In genomic region chr5:103582364-103582763, GRCh38 we compare ENCODE assay signal across 9 cellular contexts. TPM values are rescaled to one million over a fixed set of nuclear protein-coding genes. Genes with fewer than 3 reads are reported as not detected.
A peak's percentile ranks its signal among the peaks of the same experiment; 100 is the strongest.
DNase-seq lines count a peak whose midpoint lies in the region; ATAC-seq and TF ChIP-seq lines count a peak whose summit lies in the region.
"Had no signal": no experiment of that assay in that cellular context is flagged by ENCODE, and none has a peak within 500 bp of the region (broad histone marks: within the 10 kb centered on the region; RNA-seq: fewer than 3 reads in every experiment).

No MANE protein-coding gene starts in this region.

- no peak for ATAC-seq in Panc1
- ATAC-seq in naive thymus-derived CD4-positive, alpha-beta T cell = no peak

- intact Hi-C loops in left ventricle myocardium inferior (cut with micrococcal nuclease) = loop anchor here (5.0 kb wide), 1 partner anchor 595 kb away; no protein-coding TSS in a partner anchor
- intact Hi-C loops in Panc1 (cut with micrococcal nuclease; ENCODE audit: unreplicated experiment) = loop anchor here (1.0 to 10.0 kb wide), 2 partner anchors 222 to 597 kb away; no protein-coding TSS in a partner anchor
- intact Hi-C loops in esophagus squamous epithelium (cut with DNase I) = loop anchor here (5.0 kb wide), 1 partner anchor 600 kb away; no protein-coding TSS in a partner anchor
- intact Hi-C loops in naive thymus-derived CD4-positive, alpha-beta T cell (cut with micrococcal nuclease) = loop anchor here in 1 of 2 donors (2.0 kb wide), 1 partner anchor 596 kb away; no protein-coding TSS in a partner anchor

- no peaks in the 10 kb centered on the region for H3K9me3 ChIP-seq in left ventricle myocardium inferior (replicated peaks)
- H3K9me3 ChIP-seq in right atrium auricular region = no peaks in the 10 kb centered on the region
- H3K9me3 ChIP-seq in Panc1 (ENCODE audit: control insufficient read depth, insufficient read depth, low read depth, low read length) = no peaks in the 10 kb centered on the region
- no peaks in the 10 kb centered on the region for H3K9me3 ChIP-seq in fibroblast of lung (ENCODE audit: control insufficient read depth, insufficient read depth, low read depth, low read length)
- no peaks in the 10 kb centered on the region for H3K9me3 ChIP-seq in esophagus squamous epithelium
- no peaks in the 10 kb centered on the region for H3K9me3 ChIP-seq in naive thymus-derived CD4-positive, alpha-beta T cell (ENCODE audit: control insufficient read depth in 2 of 3, low read length in 3 of 3)

- H3K4me1 ChIP-seq in left ventricle myocardium inferior = no peaks in the 10 kb centered on the region
- H3K4me1 ChIP-seq in right atrium auricular region = no peaks in the 10 kb centered on the region
- H3K4me1 ChIP-seq in Panc1 (ENCODE audit: control insufficient read depth, insufficient read depth, low read length) = no peaks in the 10 kb centered on the region
- no peaks in the 10 kb centered on the region for H3K4me1 ChIP-seq in fibroblast of lung (ENCODE audit: control insufficient read depth, extremely low read depth, insufficient read depth, low read length)
- no peaks in the 10 kb centered on the region for H3K4me1 ChIP-seq in esophagus squamous epithelium
- no peaks in the 10 kb centered on the region for H3K4me1 ChIP-seq in naive thymus-derived CD4-positive, alpha-beta T cell (ENCODE audit: control insufficient read depth in 2 of 2, insufficient read depth in 2 of 2, low read length in 2 of 2)

- DNase-seq in left ventricle myocardium inferior (no peak), right atrium auricular region (ENCODE audit: low spot score) (no peak), Kasumi-1 (lab: John Stamatoyannopoulos, UW) (peak; percentile 68 to 76), Panc1 (ENCODE audit: low read depth, low spot score) (no peak), fibroblast of lung (ENCODE audit: low read depth in 2 of 2) (peak; percentile 52 to 74), retina (peak; percentile 38), esophagus squamous epithelium (lab: John Stamatoyannopoulos, UW) (no peak)
- DNase-seq in naive thymus-derived CD4-positive, alpha-beta T cell = no peak

- no peak overlapping the region for H3K4me2 ChIP-seq in fibroblast of lung (ENCODE audit: extremely low read depth, insufficient read depth, low read length)

- CTCF ChIA-PET in Panc1 (lab: Charles Lee) = interaction anchor here (0.6 to 0.7 kb wide), 2 partner anchors 26 to 178 kb away, joined by 3 read pairs; no protein-coding TSS in a partner anchor
- CTCF ChIA-PET in naive thymus-derived CD4-positive, alpha-beta T cell (lab: Charles Lee) = no interaction called here

- no peak overlapping the region for H3K4me3 Mint-ChIP-seq in naive thymus-derived CD4-positive, alpha-beta T cell
- H3K4me3 Mint-ChIP-seq: central memory CD8-positive, alpha-beta T cell had no signal

- H3K36me3 Mint-ChIP-seq in naive thymus-derived CD4-positive, alpha-beta T cell = no peaks in the 10 kb centered on the region

- H3K27me3 Mint-ChIP-seq in naive thymus-derived CD4-positive, alpha-beta T cell = peaks cover 0 to 8% (median 3%) of the 10 kb centered on the region in 5 donors
- H3K27me3 Mint-ChIP-seq: central memory CD8-positive, alpha-beta T cell had no signal

- H3K27me3 ChIP-seq in left ventricle myocardium inferior (ENCODE audit: low read depth) (no peaks in the 10 kb centered on the region), right atrium auricular region (no peaks in the 10 kb centered on the region), Panc1 (ENCODE audit: control insufficient read depth, insufficient read depth, low read length) (peaks cover 6% of the 10 kb centered on the region), fibroblast of lung (ENCODE audit: control insufficient read depth, insufficient read depth, low read length) (no peaks in the 10 kb centered on the region), esophagus squamous epithelium (peaks cover 0 to 3% (median 0%) of the 10 kb centered on the region in 4 donors)
- H3K27me3 ChIP-seq in naive thymus-derived CD4-positive, alpha-beta T cell (ENCODE audit: control insufficient read depth in 2 of 2, insufficient read depth in 2 of 2, low read length in 2 of 2) = no peaks in the 10 kb centered on the region

- no peak overlapping the region for H2AFZ ChIP-seq in fibroblast of lung (ENCODE audit: low read length)

- H4K20me1 ChIP-seq in fibroblast of lung (ENCODE audit: control insufficient read depth, extremely low read depth, insufficient read depth, low read length) = no peaks in the 10 kb centered on the region

- H3K9me3 Mint-ChIP-seq in naive thymus-derived CD4-positive, alpha-beta T cell = no peaks in the 10 kb centered on the region
- H3K9me3 Mint-ChIP-seq: central memory CD8-positive, alpha-beta T cell had no signal

- H3K27ac ChIP-seq in left ventricle myocardium inferior (replicated peaks) = no peak overlapping the region
- H3K27ac ChIP-seq in right atrium auricular region = no peak overlapping the region
- no peak overlapping the region for H3K27ac ChIP-seq in Panc1 (ENCODE audit: low read length)
- H3K27ac ChIP-seq in fibroblast of lung (ENCODE audit: insufficient read depth, low read length) = no peak overlapping the region
- H3K27ac ChIP-seq in esophagus squamous epithelium = no peak overlapping the region
- H3K27ac ChIP-seq in naive thymus-derived CD4-positive, alpha-beta T cell (ENCODE audit: low read depth, low read length) = no peak overlapping the region

- POLR2A ChIA-PET in Panc1 (lab: Charles Lee) = no interaction called here
- POLR2A ChIA-PET in naive thymus-derived CD4-positive, alpha-beta T cell (lab: Charles Lee) = interaction anchor here (0.6 kb wide), 1 partner anchor 13 kb away, joined by 4 read pairs; no protein-coding TSS in a partner anchor

- TF ChIP-seq POLR2A in esophagus squamous epithelium (IDR thresholded peaks at IDR 0.05) = no peak

- H3K27ac Mint-ChIP-seq in naive thymus-derived CD4-positive, alpha-beta T cell = no peak overlapping the region

- H3K4me1 Mint-ChIP-seq in naive thymus-derived CD4-positive, alpha-beta T cell = no peaks in the 10 kb centered on the region
- H3K4me1 Mint-ChIP-seq: central memory CD8-positive, alpha-beta T cell had no signal

- TF ChIP-seq CTCF in left ventricle myocardium inferior (IDR thresholded peaks at IDR 0.05; ENCODE audit: borderline replicate concordance) (peak; percentile 64), right atrium auricular region (IDR thresholded peaks at IDR 0.05) (peak in 1 of 2 donors; percentile 60), Panc1 (IDR thresholded peaks at IDR 0.05) (peak; percentile 59; the same call in 1 of the 2 replicates), fibroblast of lung (conservative IDR thresholded peaks at IDR 0.05 in 1 of 2, IDR thresholded peaks at IDR 0.05 in 1 of 2; ENCODE audit: low read depth in 1 of 2, low read length in 2 of 2) (peak; percentile 58 to 63), esophagus squamous epithelium (IDR thresholded peaks at IDR 0.05) (peak in 3 of 6 experiments; percentile 28 to 53 (median 40))

- no peaks in the 10 kb centered on the region for H3K79me2 ChIP-seq in fibroblast of lung (ENCODE audit: control insufficient read depth, insufficient read depth, low read length)

- in situ Hi-C loops in Panc1 (cut with HindIII; ENCODE audit: low pct_unique_long_range_greater_than_20kb, low sequenced_read_pairs) = no loop called here

- H3K9ac ChIP-seq in fibroblast of lung (ENCODE audit: insufficient read depth, low read length) = no peak overlapping the region

- 7 to 11% methylated on average over 2 of the region's 2 CpGs for WGBS in esophagus squamous epithelium, 2 donors

- H3K4me3 ChIP-seq in left ventricle myocardium inferior (no peak overlapping the region), right atrium auricular region (no peak overlapping the region), Panc1 (ENCODE audit: low read depth in 2 of 2, low read length in 2 of 2) (no peak overlapping the region), fibroblast of lung (replicated peaks in 1 of 4; ENCODE audit: control extremely low read depth in 1 of 4, insufficient read depth in 1 of 4, low read depth in 3 of 4, low read length in 4 of 4) (no peak overlapping the region), esophagus squamous epithelium (no peak overlapping the region)
- H3K4me3 ChIP-seq in naive thymus-derived CD4-positive, alpha-beta T cell (ENCODE audit: low read length) = no peak overlapping the region

- BruUV-seq in Panc1 (replicated peaks; lab: Mats Ljungman, UMichigan) = no TSS peak

- no peaks in the 10 kb centered on the region for H3K36me3 ChIP-seq in left ventricle myocardium inferior
- H3K36me3 ChIP-seq in right atrium auricular region = no peaks in the 10 kb centered on the region
- H3K36me3 ChIP-seq in Panc1 (ENCODE audit: control insufficient read depth, insufficient read depth, low read length) = no peaks in the 10 kb centered on the region
- H3K36me3 ChIP-seq in fibroblast of lung (ENCODE audit: control insufficient read depth, insufficient read depth, low read length) = no peaks in the 10 kb centered on the region
- H3K36me3 ChIP-seq in esophagus squamous epithelium = no peaks in the 10 kb centered on the region
- H3K36me3 ChIP-seq in naive thymus-derived CD4-positive, alpha-beta T cell (ENCODE audit: control insufficient read depth in 2 of 3, insufficient read depth in 3 of 3, low read length in 3 of 3) = no peaks in the 10 kb centered on the region

RNA-seq across cellular contexts. Expression of gene NUDT12, which starts 19.8 kb away (rescaled TPM):
- total RNA-seq in left ventricle myocardium inferior (13.6 TPM), right atrium auricular region (10 to 100 TPM in 1 of 2 donors, 1 to 10 TPM in 1; 6.2 to 11.5 TPM), Panc1 (2021; ENCODE audit: unreplicated experiment) (9.2 TPM), fibroblast of lung (9.8 and 15.4 TPM in 2 replicates), esophagus squamous epithelium (10 to 100 TPM in 2 of 4 donors, 1 to 10 TPM in 2; 6.8 to 12.3 (median 9.9) TPM)
- polyA plus RNA-seq in Panc1 (2012; ENCODE audit: insufficient read length) = 4.7 TPM
- 8.0 and 8.8 TPM in 2 replicates for polyA plus RNA-seq in fibroblast of lung
- polyA plus RNA-seq in fibroblast of lung (2012) = 5.5 and 6.1 TPM in 2 replicates
- polyA minus RNA-seq in fibroblast of lung (ENCODE audit: low replicate concordance) = 0.22 and 2.5 TPM in 2 replicates
- 1 to 10 TPM in 4 of 5 experiments, under 1 TPM in 1; 0.75 to 4.7 (median 1.7) TPM for total RNA-seq in naive thymus-derived CD4-positive, alpha-beta T cell
- polyA plus RNA-seq in naive thymus-derived CD4-positive, alpha-beta T cell = 1 to 10 TPM in 1 of 2 donors, under 1 TPM in 1; 0.92 to 1.2 TPM

Comparison
In these comparisons a context has a peak if more than half of its experiments do, and no peak if none do; other contexts are left out.
1. DNase-seq: peak in Kasumi-1 (2 of 2), fibroblast of lung (2 of 2) and retina (single experiment); none in left ventricle myocardium inferior (single experiment), right atrium auricular region (single experiment), Panc1 (single experiment), esophagus squamous epithelium (single experiment) and naive thymus-derived CD4-positive, alpha-beta T cell (0 of 9).